ENCODE assay signal across 1 cellular context in the genomic region with DNA sequence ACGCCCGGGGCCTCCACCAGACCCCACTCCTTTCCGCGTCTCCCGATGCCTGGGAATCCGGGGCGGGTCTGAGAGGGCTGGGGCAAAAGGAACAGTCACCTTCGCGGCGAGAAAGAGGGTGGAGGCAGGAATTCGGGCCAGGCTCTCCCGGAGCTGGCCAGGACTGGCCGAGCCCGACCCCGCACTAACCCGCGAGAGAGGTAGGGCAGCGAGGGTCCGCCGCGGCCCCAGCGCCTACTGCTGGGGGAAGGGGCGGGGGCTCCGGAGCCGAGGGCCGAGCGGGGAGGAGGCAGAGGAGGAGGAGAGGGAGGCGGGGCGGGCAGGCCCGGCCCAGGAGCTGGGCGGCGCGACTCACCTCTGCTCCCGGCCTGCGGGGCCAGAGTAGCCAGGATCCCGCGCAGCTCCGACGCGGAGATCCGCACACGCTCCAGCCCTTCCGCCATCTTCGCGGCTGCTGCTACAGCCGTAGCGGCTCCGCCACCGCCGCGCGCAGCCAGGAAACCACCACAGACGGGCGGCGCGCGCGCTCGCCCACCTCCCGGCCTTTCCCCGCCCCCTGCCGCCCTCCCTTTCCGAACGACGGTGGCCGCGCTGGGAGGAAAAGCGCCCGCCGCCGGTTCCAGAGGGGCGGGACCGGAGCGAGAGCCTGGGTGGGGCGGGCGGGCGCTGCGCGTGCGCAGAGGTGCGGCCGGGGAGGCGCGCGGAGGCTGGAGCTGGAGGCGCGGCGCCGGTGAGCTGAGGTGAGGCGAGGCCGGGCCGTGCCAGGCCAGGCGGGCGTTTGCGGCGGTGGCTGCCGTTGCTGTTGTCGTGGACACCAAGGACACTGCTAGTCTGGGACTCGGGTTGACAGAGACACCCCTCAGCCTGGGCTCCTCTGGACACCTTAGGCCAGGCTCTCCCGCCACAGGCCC.
A peak's percentile ranks its signal among the peaks of the same experiment; 100 is the strongest.
TF ChIP-seq lines count a peak whose summit lies in the region.

A gene (minus strand): TSS at position 508 of the 911 bp plus-strand sequence. CDS start 65 bp downstream, at position 443.
A gene with protein sequence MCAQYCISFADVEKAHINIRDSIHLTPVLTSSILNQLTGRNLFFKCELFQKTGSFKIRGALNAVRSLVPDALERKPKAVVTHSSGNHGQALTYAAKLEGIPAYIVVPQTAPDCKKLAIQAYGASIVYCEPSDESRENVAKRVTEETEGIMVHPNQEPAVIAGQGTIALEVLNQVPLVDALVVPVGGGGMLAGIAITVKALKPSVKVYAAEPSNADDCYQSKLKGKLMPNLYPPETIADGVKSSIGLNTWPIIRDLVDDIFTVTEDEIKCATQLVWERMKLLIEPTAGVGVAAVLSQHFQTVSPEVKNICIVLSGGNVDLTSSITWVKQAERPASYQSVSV (plus strand): TSS at position 673 of the 911 bp plus-strand sequence. CDS start 11,611 bp downstream, outside the sequence.

TF ChIP-seq in HepG2, 621 proteins besides CTCF, POLR2A, EP300 and RAD21 (continued from another document and continues in another):
- TF ChIP-seq ZFP82 (CRISPR knock-in tag; IDR thresholded peaks at IDR 0.05; ENCODE audit: borderline replicate concordance) (no peak), ZBTB20 (CRISPR knock-in tag; IDR thresholded peaks at IDR 0.05; ENCODE audit: borderline replicate concordance, low read depth) (no peak), HOXA3 (CRISPR knock-in tag; IDR thresholded peaks at IDR 0.05) (peak; percentile 70), ZNF251 (CRISPR knock-in tag; IDR thresholded peaks at IDR 0.05) (no peak), TGIF2 (CRISPR knock-in tag; IDR thresholded peaks at IDR 0.05) (peak; percentile 44; the same call in 1 of the 2 replicates), REXO4 (CRISPR knock-in tag; IDR thresholded peaks at IDR 0.05; ENCODE audit: borderline replicate concordance) (no peak), YEATS4 (CRISPR knock-in tag; IDR thresholded peaks at IDR 0.05; ENCODE audit: borderline replicate concordance) (no peak; the same call in 1 of the 2 replicates), POGZ (CRISPR knock-in tag; IDR thresholded peaks at IDR 0.05) (0 out of 2 replicates have a peak, but pooled peaks have one; percentile 5), ZNF563 (CRISPR knock-in tag; IDR thresholded peaks at IDR 0.05) (no peak), ZNF788 (CRISPR knock-in tag; IDR thresholded peaks at IDR 0.05; ENCODE audit: borderline replicate concordance) (peak; percentile 85), ZNF460 (CRISPR knock-in tag; IDR thresholded peaks at IDR 0.05; ENCODE audit: borderline replicate concordance) (no peak; the same call in 1 of the 2 replicates), ZBTB7B (CRISPR knock-in tag; IDR thresholded peaks at IDR 0.05) (peak; percentile 40; the same call in 1 of the 2 replicates), ZSCAN31 (CRISPR knock-in tag; IDR thresholded peaks at IDR 0.05; ENCODE audit: low read depth) (peak; percentile 79), ZNF510 (CRISPR knock-in tag; IDR thresholded peaks at IDR 0.05; ENCODE audit: low read depth) (0 out of 2 replicates have a peak, but pooled peaks have one; percentile 1), POLR2G (IDR thresholded peaks at IDR 0.05; ENCODE audit: low read depth, low read length) (peak; percentile 88), KDM3A (CRISPR knock-in tag; IDR thresholded peaks at IDR 0.05; ENCODE audit: low read depth) (no peak; the same call in 1 of the 2 replicates), GATAD1 (CRISPR knock-in tag; IDR thresholded peaks at IDR 0.05) (no peak; the same call in 1 of the 2 replicates), IKZF4 (CRISPR knock-in tag; IDR thresholded peaks at IDR 0.05; ENCODE audit: borderline replicate concordance, low read depth, not compliant biosample characterization) (no peak), ATAD3A (CRISPR knock-in tag; IDR thresholded peaks at IDR 0.05) (no peak), ZNF234 (CRISPR knock-in tag; conservative IDR thresholded peaks at IDR 0.05) (peak; percentile 88), TOE1 (CRISPR knock-in tag; IDR thresholded peaks at IDR 0.05) (no peak), TMF1 (CRISPR knock-in tag; IDR thresholded peaks at IDR 0.05; ENCODE audit: low read depth) (0 out of 2 replicates have a peak, but pooled peaks have one; percentile 68), MTA1 (CRISPR knock-in tag; IDR thresholded peaks at IDR 0.05; ENCODE audit: borderline replicate concordance) (peak; percentile 44; the same call in 1 of the 2 replicates), ZNF337 (CRISPR knock-in tag; IDR thresholded peaks at IDR 0.05; ENCODE audit: borderline replicate concordance, low read depth) (no peak), XBP1 (CRISPR knock-in tag; IDR thresholded peaks at IDR 0.05) (no peak), PLRG1 (conservative IDR thresholded peaks at IDR 0.05) (no peak), KDM5B (CRISPR knock-in tag; IDR thresholded peaks at IDR 0.05; ENCODE audit: borderline replicate concordance) (peak; percentile 57; the same call in 1 of the 2 replicates), SAFB2 (CRISPR knock-in tag; IDR thresholded peaks at IDR 0.05; ENCODE audit: borderline replicate concordance, low read depth) (no peak; the same call in 1 of the 2 replicates), KDM2A (CRISPR knock-in tag; IDR thresholded peaks at IDR 0.05; ENCODE audit: borderline replicate concordance, low read depth) (no peak), ZNF12 (CRISPR knock-in tag; IDR thresholded peaks at IDR 0.05) (no peak), MXI1 (IDR thresholded peaks at IDR 0.05; ENCODE audit: borderline replicate concordance, low read depth, low read length) (no peak; the same call in 2 of the 3 replicates), MXD4 (CRISPR knock-in tag; IDR thresholded peaks at IDR 0.05) (no peak)
- TF ChIP-seq, protein P1, sequence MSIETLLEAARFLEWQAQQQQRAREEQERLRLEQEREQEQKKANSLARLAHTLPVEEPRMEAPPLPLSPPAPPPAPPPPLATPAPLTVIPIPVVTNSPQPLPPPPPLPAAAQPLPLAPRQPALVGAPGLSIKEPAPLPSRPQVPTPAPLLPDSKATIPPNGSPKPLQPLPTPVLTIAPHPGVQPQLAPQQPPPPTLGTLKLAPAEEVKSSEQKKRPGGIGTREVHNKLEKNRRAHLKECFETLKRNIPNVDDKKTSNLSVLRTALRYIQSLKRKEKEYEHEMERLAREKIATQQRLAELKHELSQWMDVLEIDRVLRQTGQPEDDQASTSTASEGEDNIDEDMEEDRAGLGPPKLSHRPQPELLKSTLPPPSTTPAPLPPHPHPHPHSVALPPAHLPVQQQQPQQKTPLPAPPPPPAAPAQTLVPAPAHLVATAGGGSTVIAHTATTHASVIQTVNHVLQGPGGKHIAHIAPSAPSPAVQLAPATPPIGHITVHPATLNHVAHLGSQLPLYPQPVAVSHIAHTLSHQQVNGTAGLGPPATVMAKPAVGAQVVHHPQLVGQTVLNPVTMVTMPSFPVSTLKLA (IDR thresholded peaks at IDR 0.05) = no peak; the same call in 1 of the 2 replicates
- TF ChIP-seq, protein P2, sequence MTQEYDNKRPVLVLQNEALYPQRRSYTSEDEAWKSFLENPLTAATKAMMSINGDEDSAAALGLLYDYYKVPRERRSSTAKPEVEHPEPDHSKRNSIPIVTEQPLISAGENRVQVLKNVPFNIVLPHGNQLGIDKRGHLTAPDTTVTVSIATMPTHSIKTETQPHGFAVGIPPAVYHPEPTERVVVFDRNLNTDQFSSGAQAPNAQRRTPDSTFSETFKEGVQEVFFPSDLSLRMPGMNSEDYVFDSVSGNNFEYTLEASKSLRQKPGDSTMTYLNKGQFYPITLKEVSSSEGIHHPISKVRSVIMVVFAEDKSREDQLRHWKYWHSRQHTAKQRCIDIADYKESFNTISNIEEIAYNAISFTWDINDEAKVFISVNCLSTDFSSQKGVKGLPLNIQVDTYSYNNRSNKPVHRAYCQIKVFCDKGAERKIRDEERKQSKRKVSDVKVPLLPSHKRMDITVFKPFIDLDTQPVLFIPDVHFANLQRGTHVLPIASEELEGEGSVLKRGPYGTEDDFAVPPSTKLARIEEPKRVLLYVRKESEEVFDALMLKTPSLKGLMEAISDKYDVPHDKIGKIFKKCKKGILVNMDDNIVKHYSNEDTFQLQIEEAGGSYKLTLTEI (CRISPR knock-in tag; conservative IDR thresholded peaks at IDR 0.05) = no peak
- TF ChIP-seq, protein P3, sequence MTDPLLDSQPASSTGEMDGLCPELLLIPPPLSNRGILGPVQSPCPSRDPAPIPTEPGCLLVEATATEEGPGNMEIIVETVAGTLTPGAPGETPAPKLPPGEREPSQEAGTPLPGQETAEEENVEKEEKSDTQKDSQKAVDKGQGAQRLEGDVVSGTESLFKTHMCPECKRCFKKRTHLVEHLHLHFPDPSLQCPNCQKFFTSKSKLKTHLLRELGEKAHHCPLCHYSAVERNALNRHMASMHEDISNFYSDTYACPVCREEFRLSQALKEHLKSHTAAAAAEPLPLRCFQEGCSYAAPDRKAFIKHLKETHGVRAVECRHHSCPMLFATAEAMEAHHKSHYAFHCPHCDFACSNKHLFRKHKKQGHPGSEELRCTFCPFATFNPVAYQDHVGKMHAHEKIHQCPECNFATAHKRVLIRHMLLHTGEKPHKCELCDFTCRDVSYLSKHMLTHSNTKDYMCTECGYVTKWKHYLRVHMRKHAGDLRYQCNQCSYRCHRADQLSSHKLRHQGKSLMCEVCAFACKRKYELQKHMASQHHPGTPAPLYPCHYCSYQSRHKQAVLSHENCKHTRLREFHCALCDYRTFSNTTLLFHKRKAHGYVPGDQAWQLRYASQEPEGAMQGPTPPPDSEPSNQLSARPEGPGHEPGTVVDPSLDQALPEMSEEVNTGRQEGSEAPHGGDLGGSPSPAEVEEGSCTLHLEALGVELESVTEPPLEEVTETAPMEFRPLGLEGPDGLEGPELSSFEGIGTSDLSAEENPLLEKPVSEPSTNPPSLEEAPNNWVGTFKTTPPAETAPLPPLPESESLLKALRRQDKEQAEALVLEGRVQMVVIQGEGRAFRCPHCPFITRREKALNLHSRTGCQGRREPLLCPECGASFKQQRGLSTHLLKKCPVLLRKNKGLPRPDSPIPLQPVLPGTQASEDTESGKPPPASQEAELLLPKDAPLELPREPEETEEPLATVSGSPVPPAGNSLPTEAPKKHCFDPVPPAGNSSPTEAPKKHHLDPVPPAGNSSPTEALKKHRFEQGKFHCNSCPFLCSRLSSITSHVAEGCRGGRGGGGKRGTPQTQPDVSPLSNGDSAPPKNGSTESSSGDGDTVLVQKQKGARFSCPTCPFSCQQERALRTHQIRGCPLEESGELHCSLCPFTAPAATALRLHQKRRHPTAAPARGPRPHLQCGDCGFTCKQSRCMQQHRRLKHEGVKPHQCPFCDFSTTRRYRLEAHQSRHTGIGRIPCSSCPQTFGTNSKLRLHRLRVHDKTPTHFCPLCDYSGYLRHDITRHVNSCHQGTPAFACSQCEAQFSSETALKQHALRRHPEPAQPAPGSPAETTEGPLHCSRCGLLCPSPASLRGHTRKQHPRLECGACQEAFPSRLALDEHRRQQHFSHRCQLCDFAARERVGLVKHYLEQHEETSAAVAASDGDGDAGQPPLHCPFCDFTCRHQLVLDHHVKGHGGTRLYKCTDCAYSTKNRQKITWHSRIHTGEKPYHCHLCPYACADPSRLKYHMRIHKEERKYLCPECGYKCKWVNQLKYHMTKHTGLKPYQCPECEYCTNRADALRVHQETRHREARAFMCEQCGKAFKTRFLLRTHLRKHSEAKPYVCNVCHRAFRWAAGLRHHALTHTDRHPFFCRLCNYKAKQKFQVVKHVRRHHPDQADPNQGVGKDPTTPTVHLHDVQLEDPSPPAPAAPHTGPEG (CRISPR knock-in tag; IDR thresholded peaks at IDR 0.05) = peak; percentile 77; the same call in 1 of the 2 replicates
- TF ChIP-seq, protein P4, sequence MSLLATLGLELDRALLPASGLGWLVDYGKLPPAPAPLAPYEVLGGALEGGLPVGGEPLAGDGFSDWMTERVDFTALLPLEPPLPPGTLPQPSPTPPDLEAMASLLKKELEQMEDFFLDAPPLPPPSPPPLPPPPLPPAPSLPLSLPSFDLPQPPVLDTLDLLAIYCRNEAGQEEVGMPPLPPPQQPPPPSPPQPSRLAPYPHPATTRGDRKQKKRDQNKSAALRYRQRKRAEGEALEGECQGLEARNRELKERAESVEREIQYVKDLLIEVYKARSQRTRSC (CRISPR knock-in tag; IDR thresholded peaks at IDR 0.05; ENCODE audit: low read depth) = no peak
- TF ChIP-seq, protein P5, sequence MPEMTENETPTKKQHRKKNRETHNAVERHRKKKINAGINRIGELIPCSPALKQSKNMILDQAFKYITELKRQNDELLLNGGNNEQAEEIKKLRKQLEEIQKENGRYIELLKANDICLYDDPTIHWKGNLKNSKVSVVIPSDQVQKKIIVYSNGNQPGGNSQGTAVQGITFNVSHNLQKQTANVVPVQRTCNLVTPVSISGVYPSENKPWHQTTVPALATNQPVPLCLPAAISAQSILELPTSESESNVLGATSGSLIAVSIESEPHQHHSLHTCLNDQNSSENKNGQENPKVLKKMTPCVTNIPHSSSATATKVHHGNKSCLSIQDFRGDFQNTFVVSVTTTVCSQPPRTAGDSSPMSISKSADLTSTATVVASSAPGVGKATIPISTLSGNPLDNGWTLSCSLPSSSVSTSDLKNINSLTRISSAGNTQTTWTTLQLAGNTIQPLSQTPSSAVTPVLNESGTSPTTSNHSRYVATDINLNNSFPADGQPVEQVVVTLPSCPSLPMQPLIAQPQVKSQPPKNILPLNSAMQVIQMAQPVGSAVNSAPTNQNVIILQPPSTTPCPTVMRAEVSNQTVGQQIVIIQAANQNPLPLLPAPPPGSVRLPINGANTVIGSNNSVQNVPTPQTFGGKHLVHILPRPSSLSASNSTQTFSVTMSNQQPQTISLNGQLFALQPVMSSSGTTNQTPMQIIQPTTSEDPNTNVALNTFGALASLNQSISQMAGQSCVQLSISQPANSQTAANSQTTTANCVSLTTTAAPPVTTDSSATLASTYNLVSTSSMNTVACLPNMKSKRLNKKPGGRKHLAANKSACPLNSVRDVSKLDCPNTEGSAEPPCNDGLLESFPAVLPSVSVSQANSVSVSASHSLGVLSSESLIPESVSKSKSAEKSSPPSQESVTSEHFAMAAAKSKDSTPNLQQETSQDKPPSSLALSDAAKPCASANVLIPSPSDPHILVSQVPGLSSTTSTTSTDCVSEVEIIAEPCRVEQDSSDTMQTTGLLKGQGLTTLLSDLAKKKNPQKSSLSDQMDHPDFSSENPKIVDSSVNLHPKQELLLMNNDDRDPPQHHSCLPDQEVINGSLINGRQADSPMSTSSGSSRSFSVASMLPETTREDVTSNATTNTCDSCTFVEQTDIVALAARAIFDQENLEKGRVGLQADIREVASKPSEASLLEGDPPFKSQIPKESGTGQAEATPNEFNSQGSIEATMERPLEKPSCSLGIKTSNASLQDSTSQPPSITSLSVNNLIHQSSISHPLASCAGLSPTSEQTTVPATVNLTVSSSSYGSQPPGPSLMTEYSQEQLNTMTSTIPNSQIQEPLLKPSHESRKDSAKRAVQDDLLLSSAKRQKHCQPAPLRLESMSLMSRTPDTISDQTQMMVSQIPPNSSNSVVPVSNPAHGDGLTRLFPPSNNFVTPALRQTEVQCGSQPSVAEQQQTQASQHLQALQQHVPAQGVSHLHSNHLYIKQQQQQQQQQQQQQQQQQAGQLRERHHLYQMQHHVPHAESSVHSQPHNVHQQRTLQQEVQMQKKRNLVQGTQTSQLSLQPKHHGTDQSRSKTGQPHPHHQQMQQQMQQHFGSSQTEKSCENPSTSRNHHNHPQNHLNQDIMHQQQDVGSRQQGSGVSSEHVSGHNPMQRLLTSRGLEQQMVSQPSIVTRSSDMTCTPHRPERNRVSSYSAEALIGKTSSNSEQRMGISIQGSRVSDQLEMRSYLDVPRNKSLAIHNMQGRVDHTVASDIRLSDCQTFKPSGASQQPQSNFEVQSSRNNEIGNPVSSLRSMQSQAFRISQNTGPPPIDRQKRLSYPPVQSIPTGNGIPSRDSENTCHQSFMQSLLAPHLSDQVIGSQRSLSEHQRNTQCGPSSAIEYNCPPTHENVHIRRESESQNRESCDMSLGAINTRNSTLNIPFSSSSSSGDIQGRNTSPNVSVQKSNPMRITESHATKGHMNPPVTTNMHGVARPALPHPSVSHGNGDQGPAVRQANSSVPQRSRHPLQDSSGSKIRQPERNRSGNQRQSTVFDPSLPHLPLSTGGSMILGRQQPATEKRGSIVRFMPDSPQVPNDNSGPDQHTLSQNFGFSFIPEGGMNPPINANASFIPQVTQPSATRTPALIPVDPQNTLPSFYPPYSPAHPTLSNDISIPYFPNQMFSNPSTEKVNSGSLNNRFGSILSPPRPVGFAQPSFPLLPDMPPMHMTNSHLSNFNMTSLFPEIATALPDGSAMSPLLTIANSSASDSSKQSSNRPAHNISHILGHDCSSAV (CRISPR knock-in tag; IDR thresholded peaks at IDR 0.05; ENCODE audit: borderline replicate concordance) = no peak
